17 cellular contexts compared by ENCODE assay signal in the genomic region with DNA sequence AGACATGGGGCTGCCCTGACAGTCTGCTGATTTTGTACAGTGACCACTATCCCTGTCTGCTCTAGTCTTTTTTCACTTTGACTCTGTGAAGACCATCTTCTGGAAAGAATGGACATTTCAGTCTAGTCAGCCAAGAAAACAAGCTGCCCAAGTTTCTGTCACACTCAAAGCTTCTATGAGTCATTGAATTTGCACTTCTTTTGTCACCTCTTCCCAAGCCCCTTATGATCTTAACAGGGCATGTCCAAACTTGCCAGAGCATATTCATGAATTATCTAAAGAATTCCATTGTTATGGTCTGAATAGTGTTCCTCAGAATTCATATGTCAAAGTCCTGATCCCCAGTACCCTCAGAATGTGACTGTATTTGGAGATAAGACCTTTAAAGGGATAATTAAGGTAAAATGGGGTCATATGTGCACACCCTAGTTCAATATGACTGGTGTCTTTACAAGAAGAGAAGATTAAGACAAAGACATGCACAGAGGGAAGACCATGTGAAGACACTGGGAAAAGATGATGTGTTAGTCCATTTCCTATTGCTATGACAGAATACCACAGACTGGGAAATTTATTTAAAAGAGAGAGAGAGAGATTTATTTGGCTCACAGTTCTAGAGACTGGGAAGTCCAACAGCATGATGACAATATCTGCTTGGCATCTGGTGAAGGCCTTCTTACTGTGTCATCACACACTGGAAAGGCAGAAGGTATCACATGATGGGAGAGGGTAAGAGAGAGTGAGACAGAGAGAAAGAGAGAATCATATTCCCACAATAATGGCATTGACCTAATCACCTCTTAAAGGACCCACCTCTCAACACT.
DNase-seq lines count a peak whose midpoint lies in the region; ATAC-seq, FAIRE-seq and TF ChIP-seq lines count a peak whose summit lies in the region.
"Had no signal": no experiment of that assay in that cellular context is flagged by ENCODE, and none has a peak within 500 bp of the region (broad histone marks: within the 10 kb centered on the region; RNA-seq: fewer than 3 reads in every experiment).

No MANE protein-coding gene starts in this region.

- H3K9me1 ChIP-seq in keratinocyte (ENCODE audit: control insufficient read depth, extremely low read depth, insufficient read depth, low read length): no peaks in the 10 kb centered on the region

- H3K27me3 ChIP-seq in CD8-positive, alpha-beta T cell (ENCODE audit: insufficient read depth, low read length): no peaks in the 10 kb centered on the region
- H3K27me3 ChIP-seq in astrocyte (ENCODE audit: insufficient read depth, low read length) (no peaks in the 10 kb centered on the region), keratinocyte (ENCODE audit: control insufficient read depth, extremely low read depth, insufficient read depth, low read length) (no peaks in the 10 kb centered on the region)
- H3K27me3 ChIP-seq: MG63 had no signal

- H3K4me2 ChIP-seq in astrocyte (ENCODE audit: low read length) (no peak overlapping the region), keratinocyte (ENCODE audit: control insufficient read depth, extremely low read depth, insufficient read depth, low read depth, low read length) (no peak overlapping the region)

- POLR2A ChIA-PET in CD8-positive, alpha-beta T cell (lab: Charles Lee): interaction anchor here (0.9 to 1.3 kb wide), 2 partner anchors 22 to 240 kb away, joined by 3 read pairs; no protein-coding TSS in a partner anchor

- H3K79me2 ChIP-seq in astrocyte (ENCODE audit: insufficient read depth, low read length) (no peaks in the 10 kb centered on the region), keratinocyte (ENCODE audit: control insufficient read depth, insufficient read depth, low read length) (no peaks in the 10 kb centered on the region)

- intact Hi-C loops in CD8-positive, alpha-beta T cell (cut with DNase I, micrococcal nuclease): no loop called here

- FAIRE-seq in astrocyte (lab: Jason Lieb, UNC) (peak; percentile 34), keratinocyte (lab: Jason Lieb, UNC) (no peak)

- H3K27me3 Mint-ChIP-seq in CD8-positive, alpha-beta T cell (ENCODE audit: low read depth): no peaks in the 10 kb centered on the region
- no peaks in the 10 kb centered on the region for H3K27me3 Mint-ChIP-seq in astrocyte (ENCODE audit: low read depth, unreplicated experiment)

- H3K36me3 Mint-ChIP-seq in CD8-positive, alpha-beta T cell: peaks cover 8% of the 10 kb centered on the region
- H3K36me3 Mint-ChIP-seq in astrocyte (ENCODE audit: low read depth, unreplicated experiment): no peaks in the 10 kb centered on the region

- H3K4me3 ChIP-seq in CD8-positive, alpha-beta T cell (ENCODE audit: low read depth, low read length): no peak overlapping the region
- H3K4me3 ChIP-seq in astrocyte (ENCODE audit: insufficient read depth, low read depth, low read length) (no peak overlapping the region), keratinocyte (ENCODE audit: control insufficient read depth in 2 of 3, extremely low read depth in 1 of 3, insufficient read depth in 2 of 3, low read depth in 1 of 3, low read length in 3 of 3) (no peak overlapping the region)
- H3K4me3 ChIP-seq: MG63 had no signal

- DNase-seq in CD8-positive, alpha-beta T cell: no peak
- DNase-seq in HCEC 1CT (peak; percentile 49), astrocyte (ENCODE audit: low read depth) (peak; percentile 51), keratinocyte (ENCODE audit: low read depth, low spot score) (peak; percentile 38), NCI-H526 treated with DMSO at 0.1 percent for 48 hours (lab: John Stamatoyannopoulos, UW) (no peak), HPDE6-E6E7 (ENCODE audit: extremely low spot score) (no peak)
- no peak for DNase-seq in effector CD4-positive, alpha-beta T cell
- DNase-seq: activated CD4-positive, CD25-positive, alpha-beta regulatory T cell; C1 segment of cervical spinal cord; GDM1; hippocampal formation; MG63; NCI-H2081 treated with DMSO at 0.1 percent for 48 hours; nephron progenitor cell; stimulated activated CD4-positive, alpha-beta T cell treated with anti-CD3 and anti-CD28 coated beads, Interleukin-2, amount 100 ng/mL, for 48 hours had no signal

- no peak overlapping the region for H3K4me3 Mint-ChIP-seq in CD8-positive, alpha-beta T cell
- no peak overlapping the region for H3K4me3 Mint-ChIP-seq in astrocyte (ENCODE audit: unreplicated experiment)
- H3K4me3 Mint-ChIP-seq: nephron progenitor cell had no signal

- TF ChIP-seq CTCF in CD8-positive, alpha-beta T cell (IDR thresholded peaks at IDR 0.05): no peak
- no peak for TF ChIP-seq CTCF in astrocyte (IDR thresholded peaks at IDR 0.05; ENCODE audit: insufficient read depth, low read depth, low read length)
- no peak for TF ChIP-seq CTCF in keratinocyte (optimal IDR thresholded peaks at IDR 0.05 in 1 of 3, IDR thresholded peaks at IDR 0.05 in 1 of 3, conservative IDR thresholded peaks at IDR 0.05 in 1 of 3; ENCODE audit: extremely low read depth in 1 of 3, insufficient read depth in 2 of 3, low read length in 3 of 3)

- no peaks in the 10 kb centered on the region for H3K9me3 ChIP-seq in CD8-positive, alpha-beta T cell (ENCODE audit: low read length)
- H3K9me3 ChIP-seq in astrocyte (ENCODE audit: insufficient read depth, low read depth, low read length) (no peaks in the 10 kb centered on the region), keratinocyte (ENCODE audit: control insufficient read depth, low read depth, low read length) (no peaks in the 10 kb centered on the region)

- no peak overlapping the region for H3K9ac ChIP-seq in astrocyte (ENCODE audit: low read length)
- no peak overlapping the region for H3K9ac ChIP-seq in keratinocyte (ENCODE audit: control insufficient read depth, extremely low read depth, insufficient read depth, low read length)

- no peak for ATAC-seq in CD8-positive, alpha-beta T cell
- no peak for ATAC-seq in GM21528 (IDR thresholded peaks at IDR 0.05; ENCODE audit: low FRiP score, unreplicated experiment)
- ATAC-seq: SK-N-SH treated with all-trans-retinoic acid at 6 μM for 48 hours had no signal

- dilution Hi-C loops in keratinocyte (cut with MboI; ENCODE audit: extremely low pct_ligation_motif_present, low sequenced_read_pairs): no loop called here

- H2AFZ ChIP-seq in astrocyte (ENCODE audit: low read depth, low read length) (no peak overlapping the region), keratinocyte (ENCODE audit: control insufficient read depth, low read length) (no peak overlapping the region)

- H3K27ac Mint-ChIP-seq in CD8-positive, alpha-beta T cell: peak overlapping the region; percentile 43
- peak overlapping the region; percentile 93 for H3K27ac Mint-ChIP-seq in astrocyte (ENCODE audit: unreplicated experiment)
- H3K27ac Mint-ChIP-seq: nephron progenitor cell had no signal

- H3K27ac ChIP-seq in CD8-positive, alpha-beta T cell (ENCODE audit: low read depth, low read length): no peak overlapping the region
- H3K27ac ChIP-seq in astrocyte (ENCODE audit: low read depth, low read length) (no peak overlapping the region), keratinocyte (ENCODE audit: control insufficient read depth, insufficient read depth, low read length) (no peak overlapping the region)

- no peaks in the 10 kb centered on the region for H4K20me1 ChIP-seq in astrocyte (ENCODE audit: insufficient read depth, low read length)
- H4K20me1 ChIP-seq in keratinocyte (ENCODE audit: control insufficient read depth, extremely low read depth, insufficient read depth, low read length): no peaks in the 10 kb centered on the region

- H3K9me3 Mint-ChIP-seq in CD8-positive, alpha-beta T cell: peaks cover 19% of the 10 kb centered on the region
- peaks cover 16% of the 10 kb centered on the region for H3K9me3 Mint-ChIP-seq in astrocyte (ENCODE audit: unreplicated experiment)

- peaks cover 33% of the 10 kb centered on the region for H3K4me1 Mint-ChIP-seq in CD8-positive, alpha-beta T cell (ENCODE audit: low read depth)
- H3K4me1 Mint-ChIP-seq in astrocyte (ENCODE audit: low read depth, unreplicated experiment): peaks cover 13% of the 10 kb centered on the region

- CTCF ChIA-PET in CD8-positive, alpha-beta T cell (lab: Charles Lee): interaction anchor here (1.5 kb wide), 1 partner anchor 8 kb away, joined by 6 read pairs; no protein-coding TSS in a partner anchor

- H3K36me3 ChIP-seq in CD8-positive, alpha-beta T cell (ENCODE audit: insufficient read depth, low read length): no peaks in the 10 kb centered on the region
- H3K36me3 ChIP-seq in astrocyte (ENCODE audit: insufficient read depth, low read length): no peaks in the 10 kb centered on the region
- H3K36me3 ChIP-seq in keratinocyte (ENCODE audit: control insufficient read depth in 2 of 2, extremely low read depth in 1 of 2, insufficient read depth in 2 of 2, low read length in 2 of 2): no peaks in the 10 kb centered on the region
- H3K36me3 ChIP-seq: MG63 had no signal

- H3K4me1 ChIP-seq in CD8-positive, alpha-beta T cell (ENCODE audit: insufficient read depth, low read length): no peaks in the 10 kb centered on the region
- H3K4me1 ChIP-seq in astrocyte (ENCODE audit: insufficient read depth, low read length) (no peaks in the 10 kb centered on the region), keratinocyte (ENCODE audit: control insufficient read depth, extremely low read depth, insufficient read depth, low read length) (peaks cover 5% of the 10 kb centered on the region)

Comparison
In these comparisons a context has a peak if more than half of its experiments do, and no peak if none do; other contexts are left out.
1. DNase-seq: peak in HCEC 1CT (single experiment), astrocyte (single experiment) and keratinocyte (single experiment); none in CD8-positive, alpha-beta T cell (0 of 7), NCI-H526 treated with DMSO at 0.1 percent for 48 hours (single experiment), effector CD4-positive, alpha-beta T cell (single experiment) and HPDE6-E6E7 (single experiment).